In the genomic region with DNA sequence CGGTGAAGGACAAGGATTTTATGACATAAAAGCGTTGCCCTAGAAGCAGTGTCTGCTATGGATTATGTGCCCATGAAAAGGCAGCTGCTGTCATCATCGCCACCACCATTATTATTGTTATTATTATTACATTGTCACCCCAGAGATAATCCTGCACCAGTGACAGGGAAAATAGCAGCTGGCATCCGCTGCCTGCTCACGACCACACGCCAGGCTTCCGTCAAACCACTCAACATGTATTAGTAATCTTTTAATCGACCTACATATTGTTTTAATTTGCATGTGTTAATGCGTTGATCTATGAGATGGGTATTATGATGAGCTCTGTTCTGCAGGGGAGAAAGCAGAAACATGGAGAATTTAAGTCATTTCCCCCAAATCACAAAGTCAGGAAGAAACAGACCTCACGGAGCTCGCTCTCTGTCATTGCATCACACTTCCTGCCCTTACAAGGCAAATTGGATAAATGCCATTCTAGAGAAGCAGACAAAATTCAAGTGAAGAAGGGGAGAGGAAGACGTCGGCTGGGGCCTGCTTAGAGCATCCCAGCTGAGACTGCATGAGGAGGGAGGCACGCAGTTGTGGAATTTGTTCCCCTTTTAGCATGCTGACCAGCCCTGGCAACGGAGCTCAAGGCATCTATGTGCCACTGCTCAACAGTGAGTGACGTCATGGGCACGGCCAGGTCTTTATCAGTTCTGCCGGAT, we compare ENCODE assay signal across 10 cellular contexts. TPM values are rescaled to one million over a fixed set of nuclear protein-coding genes. Genes with fewer than 3 reads are reported as not detected.
DNase-seq lines count a peak whose midpoint lies in the region; ATAC-seq and TF ChIP-seq lines count a peak whose summit lies in the region.
"Had no signal": no experiment of that assay in that cellular context is flagged by ENCODE, and none has a peak within 500 bp of the region (broad histone marks: within the 10 kb centered on the region; RNA-seq: fewer than 3 reads in every experiment).

Gene FFAR3 (plus strand): TSS at position 594 of the 707 bp plus-strand sequence. CDS start 431 bp downstream, outside the sequence.

- H2BK120ac ChIP-seq in mesenchymal stem cell (ENCODE audit: low read depth, low read length), result no peak within 1 kb of the TSS

- H2AK5ac ChIP-seq in mesenchymal stem cell (ENCODE audit: low read length, severe bottlenecking), result no peak within 1 kb of the TSS

- H3K9me3 ChIP-seq in BE2C (no peaks in the 10 kb centered on the region), body of pancreas (no peaks in the 10 kb centered on the region), mesenchymal stem cell (ENCODE audit: control insufficient read depth, low read length) (no peaks in the 10 kb centered on the region), Peyer's patch (no peaks in the 10 kb centered on the region)
- H3K9me3 ChIP-seq: esophagus squamous epithelium had no signal

- no peaks in the 10 kb centered on the region for H3K36me3 ChIP-seq in BE2C
- no peaks in the 10 kb centered on the region for H3K36me3 ChIP-seq in body of pancreas (replicated peaks in 1 of 2; ENCODE audit: insufficient read depth in 1 of 2, low read depth in 2 of 2)
- no peaks in the 10 kb centered on the region for H3K36me3 ChIP-seq in mesenchymal stem cell (ENCODE audit: control insufficient read depth in 1 of 2, insufficient read depth in 2 of 2, low read depth in 1 of 2, low read length in 2 of 2)
- H3K36me3 ChIP-seq in Peyer's patch, result no peaks in the 10 kb centered on the region
- H3K36me3 ChIP-seq: esophagus squamous epithelium had no signal

- TF ChIP-seq CTCF in BE2C (IDR thresholded peaks at IDR 0.05; ENCODE audit: low read depth, low read length) (no peak), body of pancreas (IDR thresholded peaks at IDR 0.05) (no peak), Peyer's patch (IDR thresholded peaks at IDR 0.05) (no peak)

- no peak within 1 kb of the TSS for H3K23ac ChIP-seq in mesenchymal stem cell (ENCODE audit: low read length in 2 of 2)

- H2BK5ac ChIP-seq in mesenchymal stem cell (ENCODE audit: low read depth, low read length, poor library complexity, severe bottlenecking), result no peak within 1 kb of the TSS

- no peak within 1 kb of the TSS for H3K4ac ChIP-seq in mesenchymal stem cell (ENCODE audit: low read depth in 1 of 2, low read length in 2 of 2)

- H3K27me3 ChIP-seq in BE2C, result no peaks in the 10 kb centered on the region
- H3K27me3 ChIP-seq in body of pancreas, result no peaks in the 10 kb centered on the region
- H3K27me3 ChIP-seq in mesenchymal stem cell (ENCODE audit: control insufficient read depth in 1 of 2, insufficient read depth in 1 of 2, low read length in 2 of 2), result peaks cover 9 to 39% of the 10 kb centered on the region in 2 experiments
- H3K27me3 ChIP-seq in Peyer's patch, result no peaks in the 10 kb centered on the region

- no peak within 1 kb of the TSS for H2AFZ ChIP-seq in mesenchymal stem cell (ENCODE audit: low read depth, low read length)

- intact Hi-C loops in body of pancreas (cut with DNase I), result no loop called here

- H4K8ac ChIP-seq in mesenchymal stem cell (ENCODE audit: low read length), result no peak within 1 kb of the TSS

- peaks cover 10% of the 10 kb centered on the region for H3K4me1 ChIP-seq in BE2C
- peaks cover 24% of the 10 kb centered on the region for H3K4me1 ChIP-seq in body of pancreas
- H3K4me1 ChIP-seq in mesenchymal stem cell (ENCODE audit: control insufficient read depth, insufficient read depth, low read depth, low read length), result no peaks in the 10 kb centered on the region
- H3K4me1 ChIP-seq in Peyer's patch, result no peaks in the 10 kb centered on the region

- no peak within 1 kb of the TSS for H3K18ac ChIP-seq in mesenchymal stem cell (ENCODE audit: low read depth in 1 of 2, low read length in 2 of 2)

- no peak for TF ChIP-seq POLR2A in body of pancreas (IDR thresholded peaks at IDR 0.05)
- no peak for TF ChIP-seq POLR2A in Peyer's patch (IDR thresholded peaks at IDR 0.05)

- no peak within 1 kb of the TSS for H3K9ac ChIP-seq in mesenchymal stem cell (ENCODE audit: low read length)

- ATAC-seq in body of pancreas (peak; percentile 65), HG03196 (IDR thresholded peaks at IDR 0.05; ENCODE audit: unreplicated experiment) (no peak), GM21447 (IDR thresholded peaks at IDR 0.05; ENCODE audit: unreplicated experiment) (no peak), GM18868 (IDR thresholded peaks at IDR 0.05; ENCODE audit: unreplicated experiment) (no peak)

- 31 to 40% methylated on average over 17 to 18 of the region's 18 CpGs for WGBS in body of pancreas, 2 donors
- 72% methylated on average over 11 of the region's 18 CpGs for WGBS in mesenchymal stem cell

- DNase-seq in BE2C (peak; percentile 40), body of pancreas (peak; percentile 58 to 81 (median 72)), mesenchymal stem cell (peak; percentile 15), Peyer's patch (no peak)
- DNase-seq in Jurkat, Clone E6-1 (ENCODE audit: low read depth, low spot score), result peak; percentile 22
- DNase-seq: esophagus squamous epithelium had no signal

- H3K4me2 ChIP-seq in mesenchymal stem cell (ENCODE audit: low read length, poor library complexity, severe bottlenecking), result no peak within 1 kb of the TSS

- no peak within 1 kb of the TSS for H3K14ac ChIP-seq in mesenchymal stem cell (ENCODE audit: low read length in 2 of 2)

- H3K27ac ChIP-seq in body of pancreas (no peak within 1 kb of the TSS), mesenchymal stem cell (ENCODE audit: low read length, poor library complexity, severe bottlenecking) (no peak within 1 kb of the TSS), Peyer's patch (no peak within 1 kb of the TSS)
- H3K27ac ChIP-seq: esophagus squamous epithelium had no signal

- H3K4me3 ChIP-seq in BE2C (ENCODE audit: low read depth, low read length) (peak within 1 kb of the TSS; percentile 43), body of pancreas (no peak within 1 kb of the TSS), mesenchymal stem cell (ENCODE audit: insufficient read depth in 1 of 2, low read depth in 1 of 2, low read length in 2 of 2) (no peak within 1 kb of the TSS), Peyer's patch (no peak within 1 kb of the TSS)
- no peak within 1 kb of the TSS for H3K4me3 ChIP-seq in Jurkat, Clone E6-1 (ENCODE audit: low read length)
- H3K4me3 ChIP-seq: esophagus squamous epithelium had no signal

- no peaks in the 10 kb centered on the region for H3K79me1 ChIP-seq in mesenchymal stem cell (replicated peaks; ENCODE audit: low read length, poor library complexity, severe bottlenecking)

- no peak within 1 kb of the TSS for H4K91ac ChIP-seq in mesenchymal stem cell (ENCODE audit: low read length)

- H2BK12ac ChIP-seq in mesenchymal stem cell (ENCODE audit: low read length in 2 of 2), result no peak within 1 kb of the TSS

- H2BK15ac ChIP-seq in mesenchymal stem cell (ENCODE audit: low read depth, poor library complexity, severe bottlenecking), result no peak within 1 kb of the TSS

RNA-seq across cellular contexts. Expression of gene FFAR3, which starts in this region (rescaled TPM):
- 8.6 TPM for polyA plus RNA-seq in BE2C (2012; ENCODE audit: insufficient read depth, insufficient read length, low read depth)
- not detected for polyA plus RNA-seq in Jurkat, Clone E6-1 (2012; ENCODE audit: insufficient read depth, insufficient read length)
- total RNA-seq in body of pancreas, result not detected
- polyA plus RNA-seq in mesenchymal stem cell (2013, experiment 1 of 2), result 0.23 TPM
- 0.12 TPM for polyA plus RNA-seq in mesenchymal stem cell (2013, experiment 2 of 2)
- total RNA-seq in Peyer's patch, result 1 to 10 TPM in 1 of 4 donors, not detected in 3; 1.1 TPM
- total RNA-seq: esophagus squamous epithelium, RPMI7951 had no signal

Comparison
In these comparisons a context has a peak if more than half of its experiments do, and no peak if none do; other contexts are left out.
1. Peak in DNase-seq and ATAC-seq in body of pancreas; RNA of the gene not detected or under 1 TPM.
2. DNase-seq: peak in BE2C (single experiment), Jurkat, Clone E6-1 (single experiment) and mesenchymal stem cell (single experiment); none in Peyer's patch (0 of 3).